In genomic region chr11:17388609-17389204, GRCh38 we compare ENCODE assay signal across 8 cellular contexts. TPM values are rescaled to one million over a fixed set of nuclear protein-coding genes. Genes with fewer than 3 reads are reported as not detected.
DNase-seq lines count a peak whose midpoint lies in the region; ATAC-seq and TF ChIP-seq lines count a peak whose summit lies in the region.

TSS of gene KCNJ11 (minus strand) at chr11:17388659. CDS start at chr11:17388091, 568 bp downstream.

- H3K4me3 ChIP-seq in HAP-1: peak within 1 kb of the TSS; percentile 52
- H3K4me3 ChIP-seq in colonic mucosa: peak within 1 kb of the TSS; percentile 44
- H3K4me3 ChIP-seq in mucosa of descending colon: peak within 1 kb of the TSS; percentile 28

- intact Hi-C loops in colonic mucosa (cut with DNase I): no loop called here
- intact Hi-C loops in mucosa of descending colon (cut with DNase I, micrococcal nuclease): no loop called here

- H3K4me1 ChIP-seq in HAP-1 (peaks cover 6% of the 10 kb centered on the region), colonic mucosa (peaks cover 4% of the 10 kb centered on the region), mucosa of descending colon (ENCODE audit: low read depth) (peaks cover 7% of the 10 kb centered on the region)

- no peaks in the 10 kb centered on the region for H3K27me3 ChIP-seq in HAP-1 (ENCODE audit: low read depth)
- no peaks in the 10 kb centered on the region for H3K27me3 ChIP-seq in colonic mucosa

- TF ChIP-seq CTCF in GM13977 (IDR thresholded peaks at IDR 0.05; ENCODE audit: extremely low read depth, insufficient read depth, missing control alignments) (peak; percentile 8), colonic mucosa (IDR thresholded peaks at IDR 0.05) (no peak), mucosa of descending colon (IDR thresholded peaks at IDR 0.05) (no peak)

- H3K36me3 ChIP-seq in HAP-1 (replicated peaks): peaks cover 5% of the 10 kb centered on the region
- no peaks in the 10 kb centered on the region for H3K36me3 ChIP-seq in colonic mucosa
- no peaks in the 10 kb centered on the region for H3K36me3 ChIP-seq in mucosa of descending colon (ENCODE audit: low read depth)

- peak; percentile 70 for ATAC-seq in mucosa of descending colon

- H3K27ac ChIP-seq in colonic mucosa: no peak within 1 kb of the TSS

- peak within 1 kb of the TSS; percentile 16 to 52 for H3K9ac ChIP-seq in colonic mucosa (ENCODE audit: low read depth in 2 of 2, low read length in 2 of 2)

- DNase-seq in GM13977 (ENCODE audit: low spot score) (no peak), HAP-1 (ENCODE audit: low spot score in 2 of 2) (peak in 1 of 2 experiments; percentile 48), NCI-H526 treated with DMSO at 0.1 percent for 48 hours (lab: John Stamatoyannopoulos, UW) (peak; percentile 53), colonic mucosa (peak; percentile 35), mucosa of descending colon (peak in 1 of 3 donors; percentile 27), midbrain (lab: John Stamatoyannopoulos, UW) (no peak), Ammon's horn (ENCODE audit: low spot score) (no peak), NCI-H2171 (lab: John Stamatoyannopoulos, UW) (no peak)

- in situ Hi-C loops in GM13977 (cut with MboI; ENCODE audit: low pct_unique_long_range_greater_than_20kb, low sequenced_read_pairs, unreplicated experiment): loop anchor here (10.0 kb wide), 1 partner anchor 116 kb away; no protein-coding TSS in a partner anchor
- in situ Hi-C loops in HAP-1 (cut with MboI; ENCODE audit: low sequenced_read_pairs): loop anchor here (10.0 kb wide), 1 partner anchor 136 kb away; no protein-coding TSS in a partner anchor

- no peaks in the 10 kb centered on the region for H3K9me3 ChIP-seq in HAP-1
- no peaks in the 10 kb centered on the region for H3K9me3 ChIP-seq in colonic mucosa
- no peaks in the 10 kb centered on the region for H3K9me3 ChIP-seq in mucosa of descending colon

RNA-seq across cellular contexts. Expression of gene KCNJ11, which starts in this region (rescaled TPM):
- total RNA-seq in colonic mucosa: 1 to 10 TPM; 1.4 to 2.9 TPM
- total RNA-seq in mucosa of descending colon: 1 to 10 TPM; 1.2 to 3.9 (median 1.6) TPM

Comparison
In these comparisons a context has a peak if more than half of its experiments do, and no peak if none do; other contexts are left out.
1. DNase-seq: peak in NCI-H526 treated with DMSO at 0.1 percent for 48 hours (single experiment) and colonic mucosa (single experiment); none in GM13977 (single experiment), midbrain (single experiment), Ammon's horn (single experiment) and NCI-H2171 (single experiment).
2. Peak in every context shown above with its lines, with median percentiles within 50 percentile points of each other: H3K4me3 ChIP-seq.